ENCODE assay signal across 8 cellular contexts in the genomic region with DNA sequence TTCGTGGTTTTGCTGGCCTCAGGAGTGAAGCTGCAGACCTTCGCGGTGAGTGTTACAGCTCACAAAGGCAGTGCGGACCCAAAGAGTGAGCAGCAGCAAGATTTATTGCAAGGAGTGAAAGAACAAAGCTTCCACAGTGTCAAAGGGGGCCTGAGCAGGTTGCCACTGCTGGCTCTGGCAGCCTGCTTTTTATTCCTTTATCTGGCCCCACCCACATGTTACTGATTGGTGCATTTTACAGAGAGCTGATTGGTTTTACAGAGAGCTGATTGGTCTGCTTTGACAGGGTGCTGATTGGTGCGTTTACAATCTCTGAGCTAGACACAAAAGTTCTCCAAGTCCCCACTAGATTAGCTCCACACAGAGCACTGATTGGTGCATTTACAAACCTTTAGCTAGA. TPM values are rescaled to one million over a fixed set of nuclear protein-coding genes. Genes with fewer than 3 reads are reported as not detected.
DNase-seq lines count a peak whose midpoint lies in the region; ATAC-seq and TF ChIP-seq lines count a peak whose summit lies in the region.
"Not testable (repeated sequence)": the region's sequence is repeated elsewhere in the genome, so short reads cannot be mapped to it uniquely, and the experiment has no call there.

No MANE protein-coding gene starts in this region.

- H3K36me3 ChIP-seq in CD8-positive, alpha-beta T cell (ENCODE audit: insufficient read depth, low read length) = not testable (repeated sequence)

- H3K27me3 ChIP-seq in CD8-positive, alpha-beta T cell (ENCODE audit: insufficient read depth, low read length) = not testable (repeated sequence)

- peaks cover 17% of the 10 kb centered on the region for H3K36me3 Mint-ChIP-seq in CD8-positive, alpha-beta T cell
- H3K36me3 Mint-ChIP-seq in activated CD8-positive, alpha-beta T cell treated with anti-CD3 and anti-CD28 coated beads, Interleukin-2, amount 10 ng/mL, durations not matched to agents 7 days and 5 days (ENCODE audit: low read depth); immature natural killer cell; stimulated activated naive CD8-positive, alpha-beta T cell treated with anti-CD3 and anti-CD28 coated beads, Interleukin-15, Interleukin-2, amounts not matched to agents 100 ng/mL and 50 ng/mL, for 24 hours (ENCODE audit: low read depth): not testable (repeated sequence)
- peaks cover 17% of the 10 kb centered on the region for H3K36me3 Mint-ChIP-seq in activated naive CD8-positive, alpha-beta T cell treated with anti-CD3 and anti-CD28 coated beads for 36 hours
- H3K36me3 Mint-ChIP-seq in dendritic cell treated with granulocyte-macrophage colony-stimulating factor and Interleukin-4, amounts not matched to agents 40 ng/mL and 50 ng/mL, for 4 days (ENCODE audit: low read depth) = peaks cover 35% of the 10 kb centered on the region
- H3K36me3 Mint-ChIP-seq in naive thymus-derived CD8-positive, alpha-beta T cell = peaks cover 0 to 16% (median 0%) of the 10 kb centered on the region in 3 donors

- not testable (repeated sequence) for DNase-seq in CD8-positive, alpha-beta T cell; activated CD8-positive, alpha-beta T cell treated with anti-CD3 and anti-CD28 coated beads, Interleukin-2, amount 10 ng/mL, durations not matched to agents 7 days and 5 days; activated naive CD8-positive, alpha-beta T cell treated with anti-CD3 and anti-CD28 coated beads for 36 hours; immature natural killer cell
- DNase-seq in MV-4-11 (lab: John Stamatoyannopoulos, UW) = peak; percentile 51
- DNase-seq in naive thymus-derived CD8-positive, alpha-beta T cell = peak in 2 of 10 donors; percentile 13

- H3K4me3 ChIP-seq in CD8-positive, alpha-beta T cell (ENCODE audit: low read depth, low read length) = peak overlapping the region; percentile 9

- intact Hi-C loops in CD8-positive, alpha-beta T cell (cut with DNase I, micrococcal nuclease); dendritic cell treated with granulocyte-macrophage colony-stimulating factor and Interleukin-4, amounts not matched to agents 40 ng/mL and 50 ng/mL, for 4 days (cut with micrococcal nuclease): not testable (repeated sequence)

- H3K27ac Mint-ChIP-seq in CD8-positive, alpha-beta T cell = peak overlapping the region; percentile 79
- peak overlapping the region; percentile 19 for H3K27ac Mint-ChIP-seq in activated CD8-positive, alpha-beta T cell treated with anti-CD3 and anti-CD28 coated beads, Interleukin-2, amount 10 ng/mL, durations not matched to agents 7 days and 5 days
- H3K27ac Mint-ChIP-seq in activated naive CD8-positive, alpha-beta T cell treated with anti-CD3 and anti-CD28 coated beads for 36 hours = peak overlapping the region; percentile 31
- H3K27ac Mint-ChIP-seq in dendritic cell treated with granulocyte-macrophage colony-stimulating factor and Interleukin-4, amounts not matched to agents 40 ng/mL and 50 ng/mL, for 4 days = peak overlapping the region; percentile 32
- H3K27ac Mint-ChIP-seq in immature natural killer cell = peak overlapping the region; percentile 19 to 88 (median 68)
- H3K27ac Mint-ChIP-seq in naive thymus-derived CD8-positive, alpha-beta T cell = peak overlapping the region; percentile 73 to 95 (median 88)
- H3K27ac Mint-ChIP-seq in stimulated activated naive CD8-positive, alpha-beta T cell treated with anti-CD3 and anti-CD28 coated beads, Interleukin-15, Interleukin-2, amounts not matched to agents 100 ng/mL and 50 ng/mL, for 24 hours = peak overlapping the region; percentile 20

- not testable (repeated sequence) for H3K27ac ChIP-seq in CD8-positive, alpha-beta T cell (ENCODE audit: low read depth, low read length)

- not testable (repeated sequence) for ATAC-seq in CD8-positive, alpha-beta T cell; activated CD8-positive, alpha-beta T cell treated with anti-CD3 and anti-CD28 coated beads, Interleukin-2, amount 10 ng/mL, durations not matched to agents 7 days and 5 days
- peak in 1 of 2 donors; percentile 26 for ATAC-seq in naive thymus-derived CD8-positive, alpha-beta T cell

- peak overlapping the region; percentile 62 for H3K4me3 Mint-ChIP-seq in CD8-positive, alpha-beta T cell
- H3K4me3 Mint-ChIP-seq in activated CD8-positive, alpha-beta T cell treated with anti-CD3 and anti-CD28 coated beads, Interleukin-2, amount 10 ng/mL, durations not matched to agents 7 days and 5 days = peak overlapping the region; percentile 17
- H3K4me3 Mint-ChIP-seq in activated naive CD8-positive, alpha-beta T cell treated with anti-CD3 and anti-CD28 coated beads for 36 hours = peak overlapping the region; percentile 42
- not testable (repeated sequence) for H3K4me3 Mint-ChIP-seq in dendritic cell treated with granulocyte-macrophage colony-stimulating factor and Interleukin-4, amounts not matched to agents 40 ng/mL and 50 ng/mL, for 4 days
- peak overlapping the region; percentile 75 to 84 (median 77) for H3K4me3 Mint-ChIP-seq in immature natural killer cell
- H3K4me3 Mint-ChIP-seq in naive thymus-derived CD8-positive, alpha-beta T cell = peak overlapping the region; percentile 57 to 82 (median 74)
- H3K4me3 Mint-ChIP-seq in stimulated activated naive CD8-positive, alpha-beta T cell treated with anti-CD3 and anti-CD28 coated beads, Interleukin-15, Interleukin-2, amounts not matched to agents 100 ng/mL and 50 ng/mL, for 24 hours = peak overlapping the region; percentile 54

- CTCF ChIA-PET in CD8-positive, alpha-beta T cell (lab: Charles Lee); activated CD8-positive, alpha-beta T cell treated with anti-CD3 and anti-CD28 coated beads, Interleukin-2, amount 10 ng/mL, durations not matched to agents 7 days and 5 days (lab: Charles Lee): not testable (repeated sequence)

- POLR2A ChIA-PET in CD8-positive, alpha-beta T cell (lab: Charles Lee) = not testable (repeated sequence)
- POLR2A ChIA-PET in activated CD8-positive, alpha-beta T cell treated with anti-CD3 and anti-CD28 coated beads, Interleukin-2, amount 10 ng/mL, durations not matched to agents 7 days and 5 days (lab: Charles Lee) = interaction anchor here (0.6 to 2.3 kb wide), 3 partner anchors 35 to 48 kb away, joined by 3 to 8 read pairs (median 3); partner anchors contain the start of genes NKIRAS1 and RPL15
- POLR2A ChIA-PET in naive thymus-derived CD8-positive, alpha-beta T cell (lab: Charles Lee) = interaction anchor here (0.6 kb wide), 1 partner anchor 24 kb away, joined by 4 read pairs; no protein-coding TSS in a partner anchor

- H3K27me3 Mint-ChIP-seq in CD8-positive, alpha-beta T cell (ENCODE audit: low read depth); activated CD8-positive, alpha-beta T cell treated with anti-CD3 and anti-CD28 coated beads, Interleukin-2, amount 10 ng/mL, durations not matched to agents 7 days and 5 days (ENCODE audit: low read depth); activated naive CD8-positive, alpha-beta T cell treated with anti-CD3 and anti-CD28 coated beads for 36 hours; dendritic cell treated with granulocyte-macrophage colony-stimulating factor and Interleukin-4, amounts not matched to agents 40 ng/mL and 50 ng/mL, for 4 days; immature natural killer cell (ENCODE audit: low read depth in 3 of 3); naive thymus-derived CD8-positive, alpha-beta T cell; stimulated activated naive CD8-positive, alpha-beta T cell treated with anti-CD3 and anti-CD28 coated beads, Interleukin-15, Interleukin-2, amounts not matched to agents 100 ng/mL and 50 ng/mL, for 24 hours: not testable (repeated sequence)

- not testable (repeated sequence) for H3K9me3 ChIP-seq in CD8-positive, alpha-beta T cell (ENCODE audit: low read length)

- not testable (repeated sequence) for H3K9me3 Mint-ChIP-seq in CD8-positive, alpha-beta T cell; activated CD8-positive, alpha-beta T cell treated with anti-CD3 and anti-CD28 coated beads, Interleukin-2, amount 10 ng/mL, durations not matched to agents 7 days and 5 days (ENCODE audit: insufficient read depth); activated naive CD8-positive, alpha-beta T cell treated with anti-CD3 and anti-CD28 coated beads for 36 hours; dendritic cell treated with granulocyte-macrophage colony-stimulating factor and Interleukin-4, amounts not matched to agents 40 ng/mL and 50 ng/mL, for 4 days; immature natural killer cell; naive thymus-derived CD8-positive, alpha-beta T cell; stimulated activated naive CD8-positive, alpha-beta T cell treated with anti-CD3 and anti-CD28 coated beads, Interleukin-15, Interleukin-2, amounts not matched to agents 100 ng/mL and 50 ng/mL, for 24 hours

- peaks cover 15% of the 10 kb centered on the region for H3K4me1 ChIP-seq in CD8-positive, alpha-beta T cell (ENCODE audit: insufficient read depth, low read length)

- H3K4me1 Mint-ChIP-seq in CD8-positive, alpha-beta T cell (ENCODE audit: low read depth) = peaks cover 45% of the 10 kb centered on the region
- peaks cover 14% of the 10 kb centered on the region for H3K4me1 Mint-ChIP-seq in activated CD8-positive, alpha-beta T cell treated with anti-CD3 and anti-CD28 coated beads, Interleukin-2, amount 10 ng/mL, durations not matched to agents 7 days and 5 days (ENCODE audit: low read depth)
- peaks cover 26% of the 10 kb centered on the region for H3K4me1 Mint-ChIP-seq in activated naive CD8-positive, alpha-beta T cell treated with anti-CD3 and anti-CD28 coated beads for 36 hours
- peaks cover 16% of the 10 kb centered on the region for H3K4me1 Mint-ChIP-seq in dendritic cell treated with granulocyte-macrophage colony-stimulating factor and Interleukin-4, amounts not matched to agents 40 ng/mL and 50 ng/mL, for 4 days (ENCODE audit: low read depth)
- H3K4me1 Mint-ChIP-seq in immature natural killer cell = peaks cover 25 to 31% of the 10 kb centered on the region in 2 donors
- H3K4me1 Mint-ChIP-seq in naive thymus-derived CD8-positive, alpha-beta T cell = peaks cover 24 to 48% (median 46%) of the 10 kb centered on the region in 4 donors
- peaks cover 19% of the 10 kb centered on the region for H3K4me1 Mint-ChIP-seq in stimulated activated naive CD8-positive, alpha-beta T cell treated with anti-CD3 and anti-CD28 coated beads, Interleukin-15, Interleukin-2, amounts not matched to agents 100 ng/mL and 50 ng/mL, for 24 hours (ENCODE audit: low read depth)

- TF ChIP-seq CTCF in CD8-positive, alpha-beta T cell (IDR thresholded peaks at IDR 0.05) = not testable (repeated sequence)

RNA-seq across cellular contexts. Expression of gene NKIRAS1, which starts 34.8 kb away (rescaled TPM):
- total RNA-seq in CD8-positive, alpha-beta T cell = 1 to 10 TPM; 4.5 to 6.2 TPM
- total RNA-seq in activated CD8-positive, alpha-beta T cell treated with anti-CD3 and anti-CD28 coated beads, Interleukin-2, amount 10 ng/mL, durations not matched to agents 7 days and 5 days = 1 to 10 TPM; 2.2 to 3.1 TPM
- total RNA-seq in activated naive CD8-positive, alpha-beta T cell treated with anti-CD3 and anti-CD28 coated beads for 36 hours = 1 to 10 TPM; 6.4 to 6.9 TPM
- 1 to 10 TPM; 2.1 to 4.7 (median 4.0) TPM for polyA plus RNA-seq in immature natural killer cell
- 1 to 10 TPM; 6.2 to 6.4 TPM for total RNA-seq in naive thymus-derived CD8-positive, alpha-beta T cell
- polyA plus RNA-seq in naive thymus-derived CD8-positive, alpha-beta T cell = 1 to 10 TPM; 2.8 to 4.6 (median 4.1) TPM

RNA-seq across cellular contexts. Expression of gene RPL15, which starts 35.0 kb away (rescaled TPM):
- total RNA-seq in CD8-positive, alpha-beta T cell = 1,000 to 10,000 TPM; 2,460 to 2,470 TPM
- total RNA-seq in activated CD8-positive, alpha-beta T cell treated with anti-CD3 and anti-CD28 coated beads, Interleukin-2, amount 10 ng/mL, durations not matched to agents 7 days and 5 days = 1,000 to 10,000 TPM; 1,496 to 1,569 TPM
- 1,000 to 10,000 TPM; 2,473 to 2,489 TPM for total RNA-seq in activated naive CD8-positive, alpha-beta T cell treated with anti-CD3 and anti-CD28 coated beads for 36 hours
- 1,000 to 10,000 TPM; 2,712 to 5,031 (median 2,871) TPM for polyA plus RNA-seq in immature natural killer cell
- 1,000 to 10,000 TPM; 2,184 to 2,265 TPM for total RNA-seq in naive thymus-derived CD8-positive, alpha-beta T cell
- polyA plus RNA-seq in naive thymus-derived CD8-positive, alpha-beta T cell = 1,000 to 10,000 TPM; 5,952 to 6,458 (median 6,299) TPM

Comparison
In these comparisons a context has a peak if more than half of its experiments do, and no peak if none do; other contexts are left out.
1. H3K27ac Mint-ChIP-seq: peak in every context shown above with its lines; median percentile 88 in naive thymus-derived CD8-positive, alpha-beta T cell; 79 in CD8-positive, alpha-beta T cell; 68 in immature natural killer cell; 32 in dendritic cell treated with granulocyte-macrophage colony-stimulating factor and Interleukin-4, amounts not matched to agents 40 ng/mL and 50 ng/mL, for 4 days; 31 in activated naive CD8-positive, alpha-beta T cell treated with anti-CD3 and anti-CD28 coated beads for 36 hours; 20 in stimulated activated naive CD8-positive, alpha-beta T cell treated with anti-CD3 and anti-CD28 coated beads, Interleukin-15, Interleukin-2, amounts not matched to agents 100 ng/mL and 50 ng/mL, for 24 hours; 19 in activated CD8-positive, alpha-beta T cell treated with anti-CD3 and anti-CD28 coated beads, Interleukin-2, amount 10 ng/mL, durations not matched to agents 7 days and 5 days.